ENCODE assay signal across 30 cellular contexts in genomic region chr17:81179861-81180260, GRCh38. TPM values are rescaled to one million over a fixed set of nuclear protein-coding genes. Genes with fewer than 3 reads are reported as not detected.
"Had no signal": no experiment of that assay in that cellular context is flagged by ENCODE, and none has a peak within 500 bp of the region (broad histone marks: within the 10 kb centered on the region; RNA-seq: fewer than 3 reads in every experiment).

No MANE protein-coding gene starts in this region.

- H3K27ac ChIP-seq: Peyer's patch, RWPE1, SK-N-MC, VCaP had no signal

- H3K27me3 ChIP-seq: MG63, Peyer's patch had no signal

- H3K4me1 ChIP-seq: Peyer's patch had no signal

- H3K36me3 ChIP-seq: MG63, Peyer's patch had no signal

- FAIRE-seq: astrocyte had no signal

- H3K4me3 ChIP-seq: MG63, Peyer's patch, SK-N-MC had no signal

- DNase-seq: activated CD4-positive, alpha-beta memory T cell treated with anti-CD3 and anti-CD28 coated beads, Interleukin-2, amount 10 ng/mL, durations not matched to agents 7 days and 5 days; activated CD4-positive, alpha-beta T cell treated with anti-CD3 and anti-CD28 coated beads for 36 hours; activated CD4-positive, alpha-beta T cell treated with anti-CD3 and anti-CD28 coated beads, Interleukin-2, amount 50 U/mL, for 1 hour; activated gamma-delta T cell; activated naive CD4-positive, alpha-beta T cell treated with anti-CD3 and anti-CD28 coated beads for 36 hours; activated T-cell treated with anti-CD3 and anti-CD28 coated beads for 4 hours; activated T-cell treated with anti-CD3 and anti-CD28 coated beads, Interleukin-2, amount 50 U/mL, for 48 hours; amygdala; MG63; MV-4-11; NCI-H1092 treated with DMSO at 0.1 percent for 48 hours; NCI-H1417 treated with DMSO at 0.1 percent for 48 hours; NCI-H1694; NCI-H2029 treated with DMSO at 0.1 percent for 48 hours; NCI-H345; NCI-H510A; NCI-H526 treated with DMSO at 0.1 percent for 48 hours; NK-92 treated with Interleukin-12 subunit alpha and Interleukin-12 subunit beta, amount 100 ng/mL, for 24 hours; OCI-M1; Peyer's patch; SHP77 treated with DMSO at 0.1 percent for 48 hours; T-cell; T-helper 2 cell; T1000 had no signal

- H3K9me3 ChIP-seq: Peyer's patch had no signal

- ATAC-seq: activated CD4-positive, alpha-beta T cell treated with anti-CD3 and anti-CD28 coated beads for 36 hours; activated T-helper 17 cell treated with anti-CD3 and anti-CD28 coated beads, Interleukin-2, amount 50 U/mL, for 72 hours; T-cell had no signal

RNA-seq across cellular contexts. Expression of gene PVALEF, which starts 14.6 kb away (rescaled TPM):
- total RNA-seq: activated CD4-positive, alpha-beta memory T cell treated with anti-CD3 and anti-CD28 coated beads, Interleukin-2, amount 10 ng/mL, durations not matched to agents 7 days and 5 days; activated CD4-positive, alpha-beta T cell treated with anti-CD3 and anti-CD28 coated beads for 36 hours; activated CD8-positive, alpha-beta memory T cell treated with anti-CD3 and anti-CD28 coated beads for 36 hours; activated naive CD4-positive, alpha-beta T cell treated with anti-CD3 and anti-CD28 coated beads for 36 hours; activated T-helper 17 cell treated with anti-CD3 and anti-CD28 coated beads, Interleukin-2, amount 50 U/mL, for 72 hours; astrocyte; Peyer's patch; T-cell had no signal
